Comparison of ENCODE assay signal across 17 cellular contexts in genomic region chr12:83793616-83794015, GRCh38.
"Had no signal": no experiment of that assay in that cellular context is flagged by ENCODE, and none has a peak within 500 bp of the region (broad histone marks: within the 10 kb centered on the region; RNA-seq: fewer than 3 reads in every experiment).

No MANE protein-coding gene starts in this region.

- H3K4me1 Mint-ChIP-seq: endodermal cell; natural killer cell; stimulated activated naive B cell treated with anti-CD40 and anti-IgM and Interleukin-4, amounts not matched to agents 10 μg/mL and 1 μg/mL and 100 μg/mL, for 72 hours; stimulated activated naive CD8-positive, alpha-beta T cell treated with anti-CD3 and anti-CD28 coated beads, Interleukin-15, amount 100 ng/mL, for 72 hours had no signal

- H3K36me3 Mint-ChIP-seq: natural killer cell; stimulated activated naive B cell treated with anti-CD40 and anti-IgM and Interleukin-4, amounts not matched to agents 10 μg/mL and 1 μg/mL and 100 μg/mL, for 72 hours had no signal

- H3K27ac Mint-ChIP-seq: endodermal cell; natural killer cell; stimulated activated naive B cell treated with anti-CD40 and anti-IgM and Interleukin-4, amounts not matched to agents 10 μg/mL and 1 μg/mL and 100 μg/mL, for 72 hours; stimulated activated naive CD8-positive, alpha-beta T cell treated with anti-CD3 and anti-CD28 coated beads, Interleukin-15, amount 100 ng/mL, for 72 hours had no signal

- H3K4me3 ChIP-seq: colonic mucosa, mucosa of descending colon, sigmoid colon, skin epidermis, thoracic aorta had no signal

- H3K36me3 ChIP-seq: colonic mucosa, sigmoid colon, thoracic aorta had no signal

- H3K27me3 ChIP-seq: colonic mucosa, foreskin keratinocyte, sigmoid colon had no signal

- H3K27ac ChIP-seq: colonic mucosa, foreskin keratinocyte, sigmoid colon, skin epidermis, thoracic aorta had no signal

- DNase-seq: cerebellar nuclear complex; colonic mucosa; effector CD4-positive, alpha-beta T cell; endodermal cell; left colon; mucosa of descending colon; natural killer cell; sigmoid colon; stimulated activated CD4-positive, alpha-beta T cell treated with anti-CD3 and anti-CD28 coated beads, Interleukin-2, amount 100 ng/mL, for 24 hours; stimulated activated CD4-positive, alpha-beta T cell treated with anti-CD3 and anti-CD28 coated beads, Interleukin-4, amount 100 ng/mL, for 4 hours; stimulated activated naive B cell treated with anti-CD40 and anti-IgM and Interleukin-4, amounts not matched to agents 10 μg/mL and 1 μg/mL and 100 μg/mL, for 72 hours; stimulated activated naive CD8-positive, alpha-beta T cell treated with anti-CD3 and anti-CD28 coated beads, Interleukin-15, amount 100 ng/mL, for 72 hours had no signal

- H3K4me1 ChIP-seq: colonic mucosa, foreskin keratinocyte, sigmoid colon had no signal

- H3K9me3 Mint-ChIP-seq: neural crest cell; stimulated activated naive CD8-positive, alpha-beta T cell treated with anti-CD3 and anti-CD28 coated beads, Interleukin-15, amount 100 ng/mL, for 72 hours had no signal

- H3K9me3 ChIP-seq: colonic mucosa, mucosa of descending colon, sigmoid colon, thoracic aorta had no signal

- H3K27me3 Mint-ChIP-seq: stimulated activated naive B cell treated with anti-CD40 and anti-IgM and Interleukin-4, amounts not matched to agents 10 μg/mL and 1 μg/mL and 100 μg/mL, for 72 hours; stimulated activated naive CD8-positive, alpha-beta T cell treated with anti-CD3 and anti-CD28 coated beads, Interleukin-15, amount 100 ng/mL, for 72 hours had no signal

- H3K4me3 Mint-ChIP-seq: endodermal cell; natural killer cell; neural crest cell; stimulated activated naive B cell treated with anti-CD40 and anti-IgM and Interleukin-4, amounts not matched to agents 10 μg/mL and 1 μg/mL and 100 μg/mL, for 72 hours; stimulated activated naive CD8-positive, alpha-beta T cell treated with anti-CD3 and anti-CD28 coated beads, Interleukin-15, amount 100 ng/mL, for 72 hours had no signal

- ATAC-seq: esophagus mucosa; foreskin keratinocyte; left colon; mucosa of descending colon; natural killer cell; stimulated activated naive B cell treated with anti-CD40 and anti-IgM and Interleukin-4, amounts not matched to agents 10 μg/mL and 1 μg/mL and 100 μg/mL, for 72 hours; stimulated activated naive CD8-positive, alpha-beta T cell treated with anti-CD3 and anti-CD28 coated beads, Interleukin-15, amount 100 ng/mL, for 72 hours had no signal
